Comparison of ENCODE assay signal across 8 cellular contexts in genomic region chr16:12458591-12459400, GRCh38.
A peak's percentile ranks its signal among the peaks of the same experiment; 100 is the strongest.
DNase-seq lines count a peak whose midpoint lies in the region; ATAC-seq lines count a peak whose summit lies in the region.

No MANE protein-coding gene starts in this region.

- ATAC-seq in HG03097 (IDR thresholded peaks at IDR 0.05; ENCODE audit: low FRiP score, unreplicated experiment): peak; percentile 58

- peak; percentile 84 for DNase-seq in GDM1 (lab: John Stamatoyannopoulos, UW)
- peak; percentile 57 for DNase-seq in activated CD8-positive, alpha-beta memory T cell treated with anti-CD3 and anti-CD28 coated beads, Interleukin-2, amount 50 U/mL, for 48 hours
- peak; percentile 19 for DNase-seq in mucosa of gallbladder (ENCODE audit: low spot score)
- DNase-seq in NCI-H345 (lab: John Stamatoyannopoulos, UW): no peak
- DNase-seq in T-helper 9 cell: no peak
- DNase-seq in NCI-H1105 (lab: John Stamatoyannopoulos, UW): no peak
- no peak for DNase-seq in OCI-M2 (lab: John Stamatoyannopoulos, UW; ENCODE audit: unreplicated experiment)

Comparison
In these comparisons a context has a peak if more than half of its experiments do, and no peak if none do; other contexts are left out.
1. DNase-seq: peak in GDM1 (single experiment), activated CD8-positive, alpha-beta memory T cell treated with anti-CD3 and anti-CD28 coated beads, Interleukin-2, amount 50 U/mL, for 48 hours (single experiment) and mucosa of gallbladder (single experiment); none in NCI-H345 (single experiment), T-helper 9 cell (single experiment), NCI-H1105 (single experiment) and OCI-M2 (single experiment).